Comparison of ENCODE assay signal across 22 cellular contexts in the genomic region with DNA sequence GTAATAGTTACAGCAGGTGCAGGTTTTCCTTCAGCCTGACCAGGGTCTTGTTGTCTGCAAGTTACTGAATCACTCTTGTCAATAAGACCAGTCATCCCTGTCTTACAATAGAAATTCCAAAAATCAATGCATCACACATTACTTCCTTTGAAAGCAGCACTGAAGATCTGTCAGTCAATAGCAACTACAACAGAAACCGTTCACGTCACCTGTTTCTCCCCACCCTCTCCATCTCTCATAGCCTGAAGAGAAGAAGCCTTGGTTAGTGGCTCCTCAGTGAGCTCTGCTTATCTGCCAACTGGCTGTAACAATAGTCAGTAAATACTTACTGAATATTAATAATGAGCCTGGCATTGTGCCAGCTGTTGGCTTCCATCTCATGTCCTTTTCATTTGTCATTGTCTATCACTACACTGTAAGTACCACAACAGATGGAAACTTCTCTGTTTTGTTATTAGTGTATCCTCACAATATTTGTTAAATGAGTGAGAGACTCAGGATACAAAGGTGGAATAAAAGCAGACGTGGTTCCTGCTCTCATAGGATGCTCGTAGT.
A peak's percentile ranks its signal among the peaks of the same experiment; 100 is the strongest.
DNase-seq lines count a peak whose midpoint lies in the region; ATAC-seq, FAIRE-seq and TF ChIP-seq lines count a peak whose summit lies in the region.
"Had no signal": no experiment of that assay in that cellular context is flagged by ENCODE, and none has a peak within 500 bp of the region (broad histone marks: within the 10 kb centered on the region; RNA-seq: fewer than 3 reads in every experiment).

No MANE protein-coding gene starts in this region.

- POLR2A ChIA-PET in HepG2 (lab: Yijun Ruan, JAX) = no interaction called here

- no peak for ATAC-seq in HepG2
- ATAC-seq in right lobe of liver = no peak
- peak; percentile 58 for ATAC-seq in HG02642 (IDR thresholded peaks at IDR 0.05; ENCODE audit: poor library complexity, unreplicated experiment)
- no peak for ATAC-seq in GM21390 (IDR thresholded peaks at IDR 0.05; ENCODE audit: unreplicated experiment)
- ATAC-seq: effector memory CD8-positive, alpha-beta T cell; heart left ventricle; pancreas; T-helper 17 cell had no signal

- no peak overlapping the region for H3K23ac ChIP-seq in mesenchymal stem cell (ENCODE audit: low read length in 2 of 2)

- intact Hi-C loops in HepG2 (cut with micrococcal nuclease; ENCODE audit: unreplicated experiment) = no loop called here
- intact Hi-C loops in right lobe of liver (cut with DNase I) = no loop called here
- intact Hi-C loops in esophagus muscularis mucosa (cut with DNase I) = no loop called here

- H3K27ac ChIP-seq in HepG2 (ENCODE audit: extremely low read length, insufficient read depth, low read length) (no peak overlapping the region), right lobe of liver (no peak overlapping the region), KOPT-K1 (ENCODE audit: low read depth, low read length, poor library complexity, severe bottlenecking) (peak overlapping the region; percentile 79), esophagus muscularis mucosa (replicated peaks in 1 of 4) (no peak overlapping the region), mesenchymal stem cell (ENCODE audit: low read length, poor library complexity, severe bottlenecking) (no peak overlapping the region)
- H3K27ac ChIP-seq: heart left ventricle, pancreas, uterus had no signal

- H4K20me1 ChIP-seq in HepG2 (ENCODE audit: insufficient read depth, low read length) = no peaks in the 10 kb centered on the region

- no peak for DNase-seq in HepG2 (ENCODE audit: low spot score)
- DNase-seq in right lobe of liver = no peak
- DNase-seq in esophagus muscularis mucosa (ENCODE audit: extremely low spot score) = no peak
- DNase-seq in ureter (ENCODE audit: low spot score) = no peak
- DNase-seq in mesenchymal stem cell = no peak
- DNase-seq: amniotic stem cell; CD4-positive, CD25-positive, alpha-beta regulatory T cell; DMS79 treated with DMSO at 0.1 percent for 48 hours; effector memory CD8-positive, alpha-beta T cell; heart left ventricle; KG1; naive B cell; NCI-H1092; NCI-H446 treated with DMSO at 0.1 percent for 48 hours; pancreas; SHP77 treated with DMSO at 0.1 percent for 48 hours; stimulated activated CD4-positive, alpha-beta T cell treated with anti-CD3 and anti-CD28 coated beads, Interleukin-2, amount 100 ng/mL, for 24 hours; T-helper 17 cell; uterus had no signal

- H3K4ac ChIP-seq in mesenchymal stem cell (ENCODE audit: low read depth in 1 of 2, low read length in 2 of 2) = no peak overlapping the region

- TF ChIP-seq RAD21 in HepG2 (CRISPR knock-in tag; IDR thresholded peaks at IDR 0.05) = no peak

- H3K79me2 ChIP-seq in HepG2 (ENCODE audit: insufficient read depth, low read length) = no peaks in the 10 kb centered on the region

- TF ChIP-seq EP300 in HepG2 (IDR thresholded peaks at IDR 0.05; ENCODE audit: low read depth in 2 of 2, low read length in 2 of 2) (no peak), HepG2 (CRISPR knock-in tag; IDR thresholded peaks at IDR 0.05; ENCODE audit: borderline replicate concordance) (no peak), esophagus muscularis mucosa (IDR thresholded peaks at IDR 0.05) (no peak)

- no peaks in the 10 kb centered on the region for H3K79me1 ChIP-seq in mesenchymal stem cell (replicated peaks; ENCODE audit: low read length, poor library complexity, severe bottlenecking)

- WGBS in HepG2 (ENCODE audit: low lambda C conversion rate) = 17% methylated on average over 4 of the region's 4 CpGs
- 61% methylated on average over 4 of the region's 4 CpGs for WGBS in right lobe of liver (ENCODE audit: insufficient coverage, low coverage, low lambda C conversion rate, missing lambda C conversion rate)
- WGBS in esophagus muscularis mucosa = 77% methylated on average over 4 of the region's 4 CpGs
- WGBS in mesenchymal stem cell = 86% methylated on average over 4 of the region's 4 CpGs

- in situ Hi-C loops in HepG2 (cut with HindIII; ENCODE audit: extremely low pct_ligation_motif_present, low pct_unique_long_range_greater_than_20kb) = no loop called here

- CTCF ChIA-PET in HepG2 (lab: Yijun Ruan, JAX; ENCODE audit: low intra/inter-chr PET ratio, low total read pairs) = no interaction called here

- H3K4me1 ChIP-seq in HepG2 (ENCODE audit: insufficient read depth, low read length) (no peaks in the 10 kb centered on the region), right lobe of liver (no peaks in the 10 kb centered on the region), esophagus muscularis mucosa (no peaks in the 10 kb centered on the region), mesenchymal stem cell (ENCODE audit: control insufficient read depth, insufficient read depth, low read depth, low read length) (no peaks in the 10 kb centered on the region)
- H3K4me1 ChIP-seq: heart left ventricle, pancreas, uterus had no signal

- H3K9me3 ChIP-seq in HepG2 (ENCODE audit: low read length) (no peaks in the 10 kb centered on the region), right lobe of liver (no peaks in the 10 kb centered on the region), KOPT-K1 (ENCODE audit: insufficient read depth, low read length, poor library complexity, severe bottlenecking) (peaks cover 16% of the 10 kb centered on the region), esophagus muscularis mucosa (peaks cover 0 to 4% (median 0%) of the 10 kb centered on the region in 4 donors), mesenchymal stem cell (ENCODE audit: control insufficient read depth, low read length) (no peaks in the 10 kb centered on the region)
- H3K9me3 ChIP-seq: pancreas, uterus had no signal

- H3K36me3 ChIP-seq in HepG2 (replicated peaks in 1 of 2; ENCODE audit: control insufficient read depth in 1 of 2, insufficient read depth in 2 of 2, low read length in 2 of 2) (no peaks in the 10 kb centered on the region), right lobe of liver (no peaks in the 10 kb centered on the region), KOPT-K1 (ENCODE audit: insufficient read depth, low read length) (no peaks in the 10 kb centered on the region), esophagus muscularis mucosa (no peaks in the 10 kb centered on the region), mesenchymal stem cell (ENCODE audit: control insufficient read depth in 1 of 2, insufficient read depth in 2 of 2, low read depth in 1 of 2, low read length in 2 of 2) (no peaks in the 10 kb centered on the region)
- H3K36me3 ChIP-seq: heart left ventricle, pancreas, uterus had no signal

- H2AK5ac ChIP-seq in mesenchymal stem cell (ENCODE audit: low read length, severe bottlenecking) = no peak overlapping the region

- H3K4me2 ChIP-seq in HepG2 (ENCODE audit: low read depth, low read length) (no peak overlapping the region), mesenchymal stem cell (ENCODE audit: low read length, poor library complexity, severe bottlenecking) (no peak overlapping the region)

- no peak overlapping the region for H3K4me3 ChIP-seq in HepG2 (replicated peaks in 1 of 3; ENCODE audit: insufficient read depth in 1 of 3, low read depth in 2 of 3, low read length in 3 of 3)
- H3K4me3 ChIP-seq in right lobe of liver = no peak overlapping the region
- H3K4me3 ChIP-seq in esophagus muscularis mucosa = no peak overlapping the region
- no peak overlapping the region for H3K4me3 ChIP-seq in mesenchymal stem cell (ENCODE audit: insufficient read depth in 1 of 2, low read depth in 1 of 2, low read length in 2 of 2)
- H3K4me3 ChIP-seq: heart left ventricle, pancreas, uterus had no signal

- no peak for FAIRE-seq in HepG2 (lab: Jason Lieb, UNC)
- FAIRE-seq: pancreas had no signal

- no peak overlapping the region for H4K91ac ChIP-seq in mesenchymal stem cell (ENCODE audit: low read length)

- no TSS peak for BruUV-seq in HepG2 (replicated peaks; lab: Mats Ljungman, UMichigan)

- no peak overlapping the region for H2BK120ac ChIP-seq in mesenchymal stem cell (ENCODE audit: low read depth, low read length)

- H3K9ac ChIP-seq in HepG2 (ENCODE audit: insufficient read depth, low read depth, low read length) = no peak overlapping the region
- no peak overlapping the region for H3K9ac ChIP-seq in mesenchymal stem cell (ENCODE audit: low read length)

- H4K8ac ChIP-seq in mesenchymal stem cell (ENCODE audit: low read length) = no peak overlapping the region

- no peak overlapping the region for H2BK12ac ChIP-seq in mesenchymal stem cell (ENCODE audit: low read length in 2 of 2)

- H3K14ac ChIP-seq in mesenchymal stem cell (ENCODE audit: low read length in 2 of 2) = no peak overlapping the region

- H2BK5ac ChIP-seq in mesenchymal stem cell (ENCODE audit: low read depth, low read length, poor library complexity, severe bottlenecking) = no peak overlapping the region

- H3K18ac ChIP-seq in mesenchymal stem cell (ENCODE audit: low read depth in 1 of 2, low read length in 2 of 2) = no peak overlapping the region

- no peak overlapping the region for H2BK15ac ChIP-seq in mesenchymal stem cell (ENCODE audit: low read depth, poor library complexity, severe bottlenecking)

- no peak for TF ChIP-seq CTCF in HepG2 (CRISPR knock-in tag; IDR thresholded peaks at IDR 0.05)
- TF ChIP-seq CTCF in right lobe of liver (IDR thresholded peaks at IDR 0.05) = no peak
- no peak for TF ChIP-seq CTCF in esophagus muscularis mucosa (IDR thresholded peaks at IDR 0.05)

- TF ChIP-seq POLR2A in HepG2 (IDR thresholded peaks at IDR 0.05; ENCODE audit: insufficient read depth in 1 of 2, low read depth in 2 of 2, low read length in 2 of 2) (no peak), right lobe of liver (IDR thresholded peaks at IDR 0.05) (no peak), esophagus muscularis mucosa (IDR thresholded peaks at IDR 0.05; ENCODE audit: low read depth) (no peak)

- no peaks in the 10 kb centered on the region for H3K27me3 ChIP-seq in HepG2 (ENCODE audit: control insufficient read depth in 1 of 2, insufficient read depth in 2 of 2, low read length in 2 of 2)
- no peaks in the 10 kb centered on the region for H3K27me3 ChIP-seq in right lobe of liver
- H3K27me3 ChIP-seq in esophagus muscularis mucosa = no peaks in the 10 kb centered on the region
- H3K27me3 ChIP-seq in mesenchymal stem cell (ENCODE audit: control insufficient read depth in 1 of 2, insufficient read depth in 1 of 2, low read length in 2 of 2) = peaks cover 2 to 4% of the 10 kb centered on the region in 2 experiments
- H3K27me3 ChIP-seq: pancreas, uterus had no signal

- H2AFZ ChIP-seq in HepG2 (ENCODE audit: low read length) = no peak overlapping the region
- no peak overlapping the region for H2AFZ ChIP-seq in mesenchymal stem cell (ENCODE audit: low read depth, low read length)

TF ChIP-seq in HepG2, 621 proteins besides CTCF, POLR2A, EP300 and RAD21:
- TF ChIP-seq LCORL (IDR thresholded peaks at IDR 0.05) = peak; percentile 79
- no peak for TF ChIP-seq LCORL (CRISPR knock-in tag; IDR thresholded peaks at IDR 0.05)
- no peak for TF ChIP-seq ATRX (CRISPR knock-in tag; IDR thresholded peaks at IDR 0.05; ENCODE audit: borderline replicate concordance)
- no peak for TF ChIP-seq ZSCAN29 (CRISPR knock-in tag; conservative IDR thresholded peaks at IDR 0.05)
